18 cellular contexts compared by ENCODE assay signal in genomic region chr14:28467611-28468010, GRCh38.
DNase-seq lines count a peak whose midpoint lies in the region; TF ChIP-seq lines count a peak whose summit lies in the region.
"Had no signal": no experiment of that assay in that cellular context is flagged by ENCODE, and none has a peak within 500 bp of the region (broad histone marks: within the 10 kb centered on the region; RNA-seq: fewer than 3 reads in every experiment).

No MANE protein-coding gene starts in this region.

- DNase-seq in DMS153 (lab: John Stamatoyannopoulos, UW) (peak; percentile 59), DMS153 treated with DMSO at 0.1 percent for 48 hours (lab: John Stamatoyannopoulos, UW; ENCODE audit: unreplicated experiment) (no peak), NCI-H146 treated with DMSO at 0.1 percent for 48 hours (lab: John Stamatoyannopoulos, UW; ENCODE audit: unreplicated experiment) (peak; percentile 12), NCI-H774 (lab: John Stamatoyannopoulos, UW) (peak; percentile 42), progenitor cell of endocrine pancreas (ENCODE audit: low spot score, unreplicated experiment) (no peak), dedifferentiated amniotic fluid mesenchymal stem cell (ENCODE audit: extremely low spot score) (no peak), midbrain (lab: John Stamatoyannopoulos, UW) (no peak)
- no peak for DNase-seq in activated CD4-positive, alpha-beta T cell treated with anti-CD3 and anti-CD28 coated beads, Interleukin-2, amount 50 U/mL, for 1 hour
- DNase-seq: ACHN; CD4-positive, alpha-beta T cell; COR-L47; IMR-90; NCI-H1105 treated with DMSO at 0.1 percent for 48 hours; NCI-H187 treated with DMSO at 0.1 percent for 48 hours; NCI-H226; NCI-H526; SIG-M5; T-helper 1 cell had no signal

- no peaks in the 10 kb centered on the region for H3K36me3 Mint-ChIP-seq in progenitor cell of endocrine pancreas (ENCODE audit: insufficient read depth)

- no peaks in the 10 kb centered on the region for H3K4me1 Mint-ChIP-seq in progenitor cell of endocrine pancreas (ENCODE audit: low read depth)

- peak overlapping the region; percentile 37 for H3K27ac Mint-ChIP-seq in progenitor cell of endocrine pancreas
- H3K27ac Mint-ChIP-seq: CD4-positive, alpha-beta T cell had no signal

- TF ChIP-seq CTCF in progenitor cell of endocrine pancreas (IDR thresholded peaks at IDR 0.05; ENCODE audit: unreplicated experiment), result no peak

- H3K27me3 Mint-ChIP-seq in progenitor cell of endocrine pancreas, result no peaks in the 10 kb centered on the region
- H3K27me3 Mint-ChIP-seq: CD4-positive, alpha-beta T cell had no signal

- H3K4me3 Mint-ChIP-seq in progenitor cell of endocrine pancreas (ENCODE audit: low read depth), result no peak overlapping the region
- H3K4me3 Mint-ChIP-seq: CD4-positive, alpha-beta T cell had no signal

- H3K9me3 Mint-ChIP-seq in progenitor cell of endocrine pancreas (ENCODE audit: low read depth), result peaks cover 17% of the 10 kb centered on the region

Comparison
In these comparisons a context has a peak if more than half of its experiments do, and no peak if none do; other contexts are left out.
1. DNase-seq: peak in DMS153 (single experiment), NCI-H146 treated with DMSO at 0.1 percent for 48 hours (single experiment) and NCI-H774 (single experiment); none in DMS153 treated with DMSO at 0.1 percent for 48 hours (single experiment), progenitor cell of endocrine pancreas (single experiment), activated CD4-positive, alpha-beta T cell treated with anti-CD3 and anti-CD28 coated beads, Interleukin-2, amount 50 U/mL, for 1 hour (single experiment), dedifferentiated amniotic fluid mesenchymal stem cell (single experiment) and midbrain (single experiment).